Comparison of ENCODE assay signal across 9 cellular contexts in the genomic region with DNA sequence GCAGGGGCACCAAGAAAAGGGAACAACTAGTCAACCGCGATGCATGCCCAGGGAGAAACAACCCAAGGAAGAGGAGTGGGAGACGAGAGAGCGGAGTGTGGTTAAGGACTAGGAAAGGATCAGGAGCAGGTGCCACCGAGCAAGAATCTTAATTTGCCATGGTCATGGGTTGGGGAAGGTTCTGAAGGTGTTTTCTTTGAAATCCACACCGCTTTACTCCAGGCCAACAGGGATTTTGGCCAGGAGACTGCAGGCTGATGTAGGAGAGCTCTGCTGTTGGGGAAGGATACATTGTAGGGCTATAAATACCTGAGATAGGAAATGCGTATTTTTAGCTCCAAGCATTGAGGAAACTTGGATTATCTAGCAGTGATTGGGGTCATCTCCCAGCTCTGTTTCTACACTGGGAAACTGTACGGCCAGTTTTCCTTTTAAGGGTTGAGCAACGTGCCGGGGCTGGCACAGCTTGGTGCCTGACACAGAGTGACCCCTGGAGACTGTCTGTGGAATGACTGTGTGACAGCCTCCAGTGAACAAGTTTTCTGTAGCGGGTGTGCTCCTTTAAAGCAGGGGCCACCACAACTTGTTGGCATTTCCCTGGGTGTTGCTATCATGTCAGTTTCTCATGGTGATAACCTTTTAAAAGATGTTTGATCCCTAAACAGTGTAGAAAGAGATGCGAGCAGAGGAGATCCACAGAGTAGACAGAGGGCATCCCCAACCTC. TPM values are rescaled to one million over a fixed set of nuclear protein-coding genes. Genes with fewer than 3 reads are reported as not detected.
A peak's percentile ranks its signal among the peaks of the same experiment; 100 is the strongest.
DNase-seq lines count a peak whose midpoint lies in the region; ATAC-seq and TF ChIP-seq lines count a peak whose summit lies in the region.
"Had no signal": no experiment of that assay in that cellular context is flagged by ENCODE, and none has a peak within 500 bp of the region (broad histone marks: within the 10 kb centered on the region; RNA-seq: fewer than 3 reads in every experiment).

No MANE protein-coding gene starts in this region.

- no peak overlapping the region for H3K27ac Mint-ChIP-seq in endothelial cell (ENCODE audit: unreplicated experiment)
- no peak overlapping the region for H3K27ac Mint-ChIP-seq in nephron progenitor cell
- H3K27ac Mint-ChIP-seq in natural killer cell treated with Interleukin-12 subunit alpha and Interleukin-12 subunit beta and Interleukin-15 and Interleukin-18, amount 100 ng/mL, for 72 hours, result no peak overlapping the region
- H3K27ac Mint-ChIP-seq: activated T-helper 17 cell treated with anti-CD3 and anti-CD28 coated beads, Interleukin-2, amount 50 U/mL, for 72 hours had no signal

- no peaks in the 10 kb centered on the region for H3K9me3 Mint-ChIP-seq in endothelial cell (ENCODE audit: unreplicated experiment)
- H3K9me3 Mint-ChIP-seq in nephron progenitor cell, result no peaks in the 10 kb centered on the region
- no peaks in the 10 kb centered on the region for H3K9me3 Mint-ChIP-seq in natural killer cell treated with Interleukin-12 subunit alpha and Interleukin-12 subunit beta and Interleukin-15 and Interleukin-18, amount 100 ng/mL, for 72 hours
- H3K9me3 Mint-ChIP-seq: activated T-helper 17 cell treated with anti-CD3 and anti-CD28 coated beads, Interleukin-2, amount 50 U/mL, for 72 hours had no signal

- intact Hi-C loops in posterior vena cava (cut with DNase I), result no loop called here

- no peaks in the 10 kb centered on the region for H3K9me3 ChIP-seq in Loucy (ENCODE audit: insufficient read depth, low read depth, low read length)

- H3K4me1 ChIP-seq in Loucy (ENCODE audit: insufficient read depth, low read length, poor library complexity, severe bottlenecking), result no peaks in the 10 kb centered on the region

- no peak overlapping the region for H3K4me3 ChIP-seq in Loucy (ENCODE audit: low read length, poor library complexity, severe bottlenecking)

- no peak overlapping the region for H3K4me2 ChIP-seq in Loucy (ENCODE audit: low read depth, low read length, poor library complexity, severe bottlenecking)

- H3K9me2 ChIP-seq in Loucy (replicated peaks; ENCODE audit: low read depth, low read length), result no peaks in the 10 kb centered on the region

- H3K4me1 Mint-ChIP-seq in endothelial cell (ENCODE audit: unreplicated experiment) (peaks cover 4% of the 10 kb centered on the region), nephron progenitor cell (peaks cover 14% of the 10 kb centered on the region)
- H3K4me1 Mint-ChIP-seq in natural killer cell treated with Interleukin-12 subunit alpha and Interleukin-12 subunit beta and Interleukin-15 and Interleukin-18, amount 100 ng/mL, for 72 hours (ENCODE audit: low read depth in 2 of 2), result no peaks in the 10 kb centered on the region
- H3K4me1 Mint-ChIP-seq: activated T-helper 17 cell treated with anti-CD3 and anti-CD28 coated beads, Interleukin-2, amount 50 U/mL, for 72 hours had no signal

- H4K20me1 ChIP-seq in Loucy (ENCODE audit: insufficient read depth, low read length, poor library complexity, severe bottlenecking), result no peaks in the 10 kb centered on the region

- TF ChIP-seq CTCF in C4-2B (conservative IDR thresholded peaks at IDR 0.05) (peak; percentile 77), Loucy (conservative IDR thresholded peaks at IDR 0.05; ENCODE audit: low read length) (peak; percentile 86), endothelial cell (IDR thresholded peaks at IDR 0.05; ENCODE audit: unreplicated experiment) (peak; percentile 28), nephron progenitor cell (IDR thresholded peaks at IDR 0.05) (peak; percentile 52)

- no peaks in the 10 kb centered on the region for H3K36me3 ChIP-seq in Loucy (ENCODE audit: insufficient read depth, low read length)

- no peak overlapping the region for H3K27ac ChIP-seq in C4-2B

- no peaks in the 10 kb centered on the region for H3F3A ChIP-seq in Loucy (ENCODE audit: low read depth)

- H3K36me3 Mint-ChIP-seq in endothelial cell (ENCODE audit: low read depth, unreplicated experiment) (no peaks in the 10 kb centered on the region), nephron progenitor cell (ENCODE audit: low read depth) (no peaks in the 10 kb centered on the region)
- no peaks in the 10 kb centered on the region for H3K36me3 Mint-ChIP-seq in natural killer cell treated with Interleukin-12 subunit alpha and Interleukin-12 subunit beta and Interleukin-15 and Interleukin-18, amount 100 ng/mL, for 72 hours

- H3K79me2 ChIP-seq in Loucy (ENCODE audit: insufficient read depth, low read length), result no peaks in the 10 kb centered on the region

- DNase-seq in endothelial cell (ENCODE audit: low spot score) (peak; percentile 67), nephron progenitor cell (peak; percentile 38), posterior vena cava (ENCODE audit: low spot score) (no peak), mucosa of gallbladder (ENCODE audit: low spot score) (no peak)
- DNase-seq in natural killer cell treated with Interleukin-12 subunit alpha and Interleukin-12 subunit beta and Interleukin-15 and Interleukin-18, amount 100 ng/mL, for 72 hours (ENCODE audit: low spot score), result no peak

- ATAC-seq in HG02840 (IDR thresholded peaks at IDR 0.05; ENCODE audit: low FRiP score, unreplicated experiment), result no peak
- ATAC-seq in natural killer cell treated with Interleukin-12 subunit alpha and Interleukin-12 subunit beta and Interleukin-15 and Interleukin-18, amount 100 ng/mL, for 72 hours, result no peak
- ATAC-seq: activated T-helper 17 cell treated with anti-CD3 and anti-CD28 coated beads, Interleukin-2, amount 50 U/mL, for 72 hours had no signal

- 0 out of 2 replicates have a peak overlapping the region, but pooled peaks have one; percentile 42 for H2AFZ ChIP-seq in Loucy (ENCODE audit: low read length)

- peaks cover 7% of the 10 kb centered on the region for H3K27me3 Mint-ChIP-seq in endothelial cell (ENCODE audit: unreplicated experiment)
- peaks cover 23% of the 10 kb centered on the region for H3K27me3 Mint-ChIP-seq in nephron progenitor cell (ENCODE audit: low read depth, poor library complexity)
- H3K27me3 Mint-ChIP-seq in natural killer cell treated with Interleukin-12 subunit alpha and Interleukin-12 subunit beta and Interleukin-15 and Interleukin-18, amount 100 ng/mL, for 72 hours, result peaks cover 5 to 7% of the 10 kb centered on the region in 2 donors
- H3K27me3 Mint-ChIP-seq: activated T-helper 17 cell treated with anti-CD3 and anti-CD28 coated beads, Interleukin-2, amount 50 U/mL, for 72 hours had no signal

- H3K27me3 ChIP-seq in Loucy (ENCODE audit: insufficient read depth, low read length, poor library complexity, severe bottlenecking), result no peaks in the 10 kb centered on the region

- no peak overlapping the region for H3K4me3 Mint-ChIP-seq in endothelial cell (ENCODE audit: unreplicated experiment)
- no peak overlapping the region for H3K4me3 Mint-ChIP-seq in nephron progenitor cell
- no peak overlapping the region for H3K4me3 Mint-ChIP-seq in natural killer cell treated with Interleukin-12 subunit alpha and Interleukin-12 subunit beta and Interleukin-15 and Interleukin-18, amount 100 ng/mL, for 72 hours
- H3K4me3 Mint-ChIP-seq: activated T-helper 17 cell treated with anti-CD3 and anti-CD28 coated beads, Interleukin-2, amount 50 U/mL, for 72 hours had no signal

- no peak overlapping the region for H3K9ac ChIP-seq in Loucy (ENCODE audit: low read depth, low read length, poor library complexity, severe bottlenecking)

RNA-seq across cellular contexts. Expression of a gene that starts 34.2 kb away (rescaled TPM):
- total RNA-seq in endothelial cell (ENCODE audit: unreplicated experiment) (0.33 TPM), posterior vena cava (1 to 10 TPM; 2.8 to 3.6 TPM), mucosa of gallbladder (1.4 TPM)
- not detected for total RNA-seq in natural killer cell treated with Interleukin-12 subunit alpha and Interleukin-12 subunit beta and Interleukin-15 and Interleukin-18, amount 100 ng/mL, for 72 hours
- total RNA-seq: activated T-helper 17 cell treated with anti-CD3 and anti-CD28 coated beads, Interleukin-2, amount 50 U/mL, for 72 hours had no signal

Comparison
In these comparisons a context has a peak if more than half of its experiments do, and no peak if none do; other contexts are left out.
1. CTCF ChIP-seq: peak in every context shown above with its lines; median percentile 86 in Loucy; 77 in C4-2B; 52 in nephron progenitor cell; 28 in endothelial cell.
2. DNase-seq: peak in endothelial cell (single experiment) and nephron progenitor cell (single experiment); none in natural killer cell treated with Interleukin-12 subunit alpha and Interleukin-12 subunit beta and Interleukin-15 and Interleukin-18, amount 100 ng/mL, for 72 hours (single experiment), posterior vena cava (single experiment) and mucosa of gallbladder (single experiment).